9 cellular contexts compared by ENCODE assay signal in the genomic region with DNA sequence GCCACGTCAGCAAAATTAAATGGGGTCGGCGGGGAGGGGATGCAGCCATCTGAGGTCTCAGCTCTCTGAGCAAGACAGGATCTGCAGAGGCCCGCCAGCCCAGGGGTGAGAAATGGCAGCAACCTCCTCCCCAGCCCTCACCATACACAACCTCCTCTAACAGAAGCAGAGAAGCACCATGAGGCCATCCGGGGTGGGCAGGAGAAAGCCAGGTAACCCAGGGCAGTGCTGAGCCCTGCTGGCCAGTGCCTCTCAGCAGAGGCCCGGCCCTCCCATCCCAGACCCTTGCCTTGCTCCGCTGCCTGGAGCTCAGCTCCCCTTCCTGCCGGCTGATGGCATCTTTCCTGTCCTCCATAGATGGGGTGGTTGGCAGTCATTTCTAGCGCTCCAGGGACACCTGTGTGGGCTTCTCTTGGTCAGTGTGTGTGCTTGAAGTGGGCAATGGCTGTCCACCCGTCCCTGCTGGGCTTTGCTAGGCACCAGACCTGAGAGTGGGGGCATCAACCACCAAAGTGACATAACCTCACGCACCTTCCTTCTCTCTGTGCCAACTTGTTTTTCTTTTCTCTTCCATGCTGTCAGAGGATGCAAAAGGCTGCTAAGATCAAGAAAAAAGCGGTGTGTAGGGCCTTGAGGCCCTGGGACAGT.
"Had no signal": no experiment of that assay in that cellular context is flagged by ENCODE, and none has a peak within 500 bp of the region (broad histone marks: within the 10 kb centered on the region; RNA-seq: fewer than 3 reads in every experiment).

No MANE protein-coding gene starts in this region.

- H3K4me3 Mint-ChIP-seq: stimulated activated naive B cell treated with anti-CD40 and anti-IgM and Interleukin-4, amounts not matched to agents 10 μg/mL and 1 μg/mL and 100 μg/mL, for 72 hours had no signal

- H3K36me3 ChIP-seq: upper lobe of left lung had no signal

- H3K27ac Mint-ChIP-seq: stimulated activated naive B cell treated with anti-CD40 and anti-IgM and Interleukin-4, amounts not matched to agents 10 μg/mL and 1 μg/mL and 100 μg/mL, for 72 hours had no signal

- H3K27me3 ChIP-seq: upper lobe of left lung had no signal

- H3K9me3 Mint-ChIP-seq: stimulated activated naive B cell treated with anti-CD40 and anti-IgM and Interleukin-4, amounts not matched to agents 10 μg/mL and 1 μg/mL and 100 μg/mL, for 72 hours had no signal

- H3K27ac ChIP-seq: upper lobe of left lung had no signal

- H3K4me1 Mint-ChIP-seq: stimulated activated naive B cell treated with anti-CD40 and anti-IgM and Interleukin-4, amounts not matched to agents 10 μg/mL and 1 μg/mL and 100 μg/mL, for 72 hours had no signal

- DNase-seq: activated CD4-positive, alpha-beta T cell treated with anti-CD3 and anti-CD28 coated beads, Interleukin-2, amount 50 U/mL, for 48 hours; activated effector memory CD4-positive, alpha-beta T cell treated with Interleukin-2 at 50 U/mL for 16 hours; caudate nucleus; cortex of kidney; effector memory CD4-positive, alpha-beta T cell; SIG-M5; stimulated activated CD4-positive, alpha-beta T cell treated with anti-CD3 and anti-CD28 coated beads, Interleukin-2, amount 100 ng/mL, for 48 hours; stimulated activated naive B cell treated with anti-CD40 and anti-IgM and Interleukin-4, amounts not matched to agents 10 μg/mL and 1 μg/mL and 100 μg/mL, for 72 hours had no signal

- ATAC-seq: stimulated activated naive B cell treated with anti-CD40 and anti-IgM and Interleukin-4, amounts not matched to agents 10 μg/mL and 1 μg/mL and 100 μg/mL, for 72 hours had no signal

- H3K36me3 Mint-ChIP-seq: stimulated activated naive B cell treated with anti-CD40 and anti-IgM and Interleukin-4, amounts not matched to agents 10 μg/mL and 1 μg/mL and 100 μg/mL, for 72 hours had no signal

- H3K9me3 ChIP-seq: upper lobe of left lung had no signal

- H3K4me3 ChIP-seq: upper lobe of left lung had no signal

- H3K4me1 ChIP-seq: upper lobe of left lung had no signal
